1 cellular context compared by ENCODE assay signal in the genomic region with DNA sequence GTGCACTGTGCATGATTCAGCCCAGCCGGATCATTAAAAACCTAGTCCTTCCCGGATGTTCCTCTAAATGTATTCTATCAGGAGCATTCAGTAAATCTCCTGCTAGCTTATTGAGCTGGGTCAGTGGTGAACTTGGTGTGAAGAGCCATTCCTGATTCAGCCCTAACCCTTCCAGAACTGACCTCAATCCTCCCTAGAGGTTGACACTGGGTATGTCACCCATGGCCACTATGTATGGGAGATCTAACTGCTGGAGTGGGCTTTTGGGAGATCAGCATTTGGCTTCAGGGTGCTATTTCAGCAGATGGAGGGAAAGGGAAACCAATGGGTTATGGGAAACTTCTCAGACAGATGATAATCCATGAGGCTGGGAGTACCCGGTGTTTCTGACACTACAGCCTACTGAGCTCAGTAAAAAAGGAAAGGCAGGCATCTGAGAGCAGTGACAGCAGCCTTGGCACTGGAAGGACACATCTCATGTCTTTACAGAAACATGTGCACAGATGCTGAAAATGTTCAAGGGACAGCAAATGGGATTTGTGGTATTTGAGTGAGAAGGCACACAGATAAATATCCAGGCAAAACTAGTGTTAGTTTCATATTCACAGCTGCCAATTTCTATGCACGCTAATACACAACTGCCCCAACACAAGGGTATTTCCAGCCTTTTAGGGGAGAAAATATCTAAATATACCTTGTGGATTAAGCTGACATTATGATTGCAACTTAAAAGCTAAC.
TF ChIP-seq lines count a peak whose summit lies in the region.

No MANE protein-coding gene starts in this region.

TF ChIP-seq in WTC11, 78 proteins besides CTCF, POLR2A, EP300 and RAD21 (continued from another document):
- TF ChIP-seq, protein P1, sequence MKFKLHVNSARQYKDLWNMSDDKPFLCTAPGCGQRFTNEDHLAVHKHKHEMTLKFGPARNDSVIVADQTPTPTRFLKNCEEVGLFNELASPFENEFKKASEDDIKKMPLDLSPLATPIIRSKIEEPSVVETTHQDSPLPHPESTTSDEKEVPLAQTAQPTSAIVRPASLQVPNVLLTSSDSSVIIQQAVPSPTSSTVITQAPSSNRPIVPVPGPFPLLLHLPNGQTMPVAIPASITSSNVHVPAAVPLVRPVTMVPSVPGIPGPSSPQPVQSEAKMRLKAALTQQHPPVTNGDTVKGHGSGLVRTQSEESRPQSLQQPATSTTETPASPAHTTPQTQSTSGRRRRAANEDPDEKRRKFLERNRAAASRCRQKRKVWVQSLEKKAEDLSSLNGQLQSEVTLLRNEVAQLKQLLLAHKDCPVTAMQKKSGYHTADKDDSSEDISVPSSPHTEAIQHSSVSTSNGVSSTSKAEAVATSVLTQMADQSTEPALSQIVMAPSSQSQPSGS (CRISPR knock-in tag; IDR thresholded peaks at IDR 0.05; ENCODE audit: borderline replicate concordance, low read depth) = no peak
- no peak for TF ChIP-seq GRHL2 (CRISPR knock-in tag; IDR thresholded peaks at IDR 0.05; ENCODE audit: insufficient replicate concordance, severe bottlenecking)
- no peak for TF ChIP-seq RELA (CRISPR knock-in tag; IDR thresholded peaks at IDR 0.05; ENCODE audit: borderline replicate concordance)
- TF ChIP-seq, protein P2, sequence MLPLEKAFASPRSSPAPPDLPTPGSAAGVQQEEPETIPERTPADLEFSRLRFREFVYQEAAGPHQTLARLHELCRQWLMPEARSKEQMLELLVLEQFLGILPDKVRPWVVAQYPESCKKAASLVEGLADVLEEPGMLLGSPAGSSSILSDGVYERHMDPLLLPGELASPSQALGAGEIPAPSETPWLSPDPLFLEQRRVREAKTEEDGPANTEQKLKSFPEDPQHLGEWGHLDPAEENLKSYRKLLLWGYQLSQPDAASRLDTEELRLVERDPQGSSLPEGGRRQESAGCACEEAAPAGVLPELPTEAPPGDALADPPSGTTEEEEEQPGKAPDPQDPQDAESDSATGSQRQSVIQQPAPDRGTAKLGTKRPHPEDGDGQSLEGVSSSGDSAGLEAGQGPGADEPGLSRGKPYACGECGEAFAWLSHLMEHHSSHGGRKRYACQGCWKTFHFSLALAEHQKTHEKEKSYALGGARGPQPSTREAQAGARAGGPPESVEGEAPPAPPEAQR (CRISPR knock-in tag; IDR thresholded peaks at IDR 0.05) = no peak
- no peak for TF ChIP-seq SMAD3 (CRISPR knock-in tag; IDR thresholded peaks at IDR 0.05; ENCODE audit: borderline replicate concordance)
- no peak for TF ChIP-seq CREM (CRISPR knock-in tag; IDR thresholded peaks at IDR 0.05)
- TF ChIP-seq, protein P3, sequence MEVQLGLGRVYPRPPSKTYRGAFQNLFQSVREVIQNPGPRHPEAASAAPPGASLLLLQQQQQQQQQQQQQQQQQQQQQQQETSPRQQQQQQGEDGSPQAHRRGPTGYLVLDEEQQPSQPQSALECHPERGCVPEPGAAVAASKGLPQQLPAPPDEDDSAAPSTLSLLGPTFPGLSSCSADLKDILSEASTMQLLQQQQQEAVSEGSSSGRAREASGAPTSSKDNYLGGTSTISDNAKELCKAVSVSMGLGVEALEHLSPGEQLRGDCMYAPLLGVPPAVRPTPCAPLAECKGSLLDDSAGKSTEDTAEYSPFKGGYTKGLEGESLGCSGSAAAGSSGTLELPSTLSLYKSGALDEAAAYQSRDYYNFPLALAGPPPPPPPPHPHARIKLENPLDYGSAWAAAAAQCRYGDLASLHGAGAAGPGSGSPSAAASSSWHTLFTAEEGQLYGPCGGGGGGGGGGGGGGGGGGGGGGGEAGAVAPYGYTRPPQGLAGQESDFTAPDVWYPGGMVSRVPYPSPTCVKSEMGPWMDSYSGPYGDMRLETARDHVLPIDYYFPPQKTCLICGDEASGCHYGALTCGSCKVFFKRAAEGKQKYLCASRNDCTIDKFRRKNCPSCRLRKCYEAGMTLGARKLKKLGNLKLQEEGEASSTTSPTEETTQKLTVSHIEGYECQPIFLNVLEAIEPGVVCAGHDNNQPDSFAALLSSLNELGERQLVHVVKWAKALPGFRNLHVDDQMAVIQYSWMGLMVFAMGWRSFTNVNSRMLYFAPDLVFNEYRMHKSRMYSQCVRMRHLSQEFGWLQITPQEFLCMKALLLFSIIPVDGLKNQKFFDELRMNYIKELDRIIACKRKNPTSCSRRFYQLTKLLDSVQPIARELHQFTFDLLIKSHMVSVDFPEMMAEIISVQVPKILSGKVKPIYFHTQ (CRISPR knock-in tag; IDR thresholded peaks at IDR 0.05) = no peak
- TF ChIP-seq, protein P4, sequence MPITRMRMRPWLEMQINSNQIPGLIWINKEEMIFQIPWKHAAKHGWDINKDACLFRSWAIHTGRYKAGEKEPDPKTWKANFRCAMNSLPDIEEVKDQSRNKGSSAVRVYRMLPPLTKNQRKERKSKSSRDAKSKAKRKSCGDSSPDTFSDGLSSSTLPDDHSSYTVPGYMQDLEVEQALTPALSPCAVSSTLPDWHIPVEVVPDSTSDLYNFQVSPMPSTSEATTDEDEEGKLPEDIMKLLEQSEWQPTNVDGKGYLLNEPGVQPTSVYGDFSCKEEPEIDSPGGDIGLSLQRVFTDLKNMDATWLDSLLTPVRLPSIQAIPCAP (CRISPR knock-in tag; IDR thresholded peaks at IDR 0.05) = no peak
